ENCODE assay signal across 7 cellular contexts in the genomic region with DNA sequence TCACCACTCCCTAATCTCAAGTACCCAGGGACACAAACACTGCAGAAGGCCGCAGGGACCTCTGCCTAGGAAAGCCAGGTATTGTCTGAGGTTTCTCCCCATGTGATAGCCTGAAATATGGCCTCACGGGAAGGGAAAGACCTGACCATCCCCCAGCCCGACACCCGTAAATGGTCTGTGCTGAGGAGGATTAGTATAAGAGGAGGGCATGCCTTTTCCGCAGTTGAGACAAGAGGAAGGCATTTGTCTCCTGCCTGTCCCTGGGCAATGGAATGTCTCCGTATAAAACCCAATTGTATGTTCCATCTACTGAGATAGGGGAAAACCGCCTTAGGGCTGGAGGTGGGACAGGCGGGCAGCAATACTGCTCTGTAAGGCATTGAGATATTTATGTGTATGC.
DNase-seq lines count a peak whose midpoint lies in the region; TF ChIP-seq lines count a peak whose summit lies in the region.
"Not testable (repeated sequence)": the region's sequence is repeated elsewhere in the genome, so short reads cannot be mapped to it uniquely, and the experiment has no call there.

No MANE protein-coding gene starts in this region.

- H2BK5ac ChIP-seq in mesendoderm (ENCODE audit: low read length) = not testable (repeated sequence)

- not testable (repeated sequence) for H3K79me2 ChIP-seq in OCI-LY3 (ENCODE audit: low read length); mesendoderm (ENCODE audit: control insufficient read depth, insufficient read depth, low read length); neural progenitor cell (ENCODE audit: low read depth)

- DNase-seq in ELF-1 (ENCODE audit: low read depth, low spot score) (peak; percentile 39), endodermal cell (peak; percentile 67), cardiac muscle cell (ENCODE audit: low read depth in 1 of 2, low spot score in 1 of 2) (peak in 1 of 2 donors; percentile 24), mesendoderm (peak; percentile 89), neural progenitor cell (ENCODE audit: low spot score) (peak; percentile 33)
- not testable (repeated sequence) for DNase-seq in type B pancreatic cell (ENCODE audit: extremely low spot score, unreplicated experiment)

- not testable (repeated sequence) for H3K79me1 ChIP-seq in mesendoderm (ENCODE audit: low read length)

- 20 to 57% methylated on average over 1 to 8 of the region's 8 CpGs for WGBS in endodermal cell (ENCODE audit: insufficient coverage in 1 of 2, insufficient read length in 1 of 2), 2 experiments
- no CpG with 5 or more reads among the region's 8 CpGs for WGBS in mesendoderm (ENCODE audit: extremely low coverage, insufficient coverage, low lambda C conversion rate)

- not testable (repeated sequence) for H3K4me2 ChIP-seq in OCI-LY3 (ENCODE audit: low read length); mesendoderm (ENCODE audit: low read length)
- peak overlapping the region; percentile 42 for H3K4me2 ChIP-seq in neural progenitor cell

- H4K20me1 ChIP-seq in OCI-LY3 (ENCODE audit: insufficient read depth, low read length); neural progenitor cell (ENCODE audit: low read depth): not testable (repeated sequence)

- not testable (repeated sequence) for H3K56ac ChIP-seq in mesendoderm (ENCODE audit: low read length)

- not testable (repeated sequence) for H4K5ac ChIP-seq in mesendoderm (ENCODE audit: low read length)

- H3K4me1 ChIP-seq in OCI-LY3 (ENCODE audit: low read length) (peaks cover 52% of the 10 kb centered on the region), endodermal cell (ENCODE audit: control insufficient read depth, insufficient read depth, low read length) (peaks cover 20% of the 10 kb centered on the region), cardiac muscle cell (ENCODE audit: low read depth) (peaks cover 68% of the 10 kb centered on the region), mesendoderm (ENCODE audit: control insufficient read depth, low read depth, low read length) (peaks cover 10% of the 10 kb centered on the region), neural progenitor cell (peaks cover 26% of the 10 kb centered on the region)

- H3K27ac ChIP-seq in OCI-LY3 (ENCODE audit: low read length) (peak overlapping the region; percentile 94), cardiac muscle cell (peak overlapping the region; percentile 34)
- not testable (repeated sequence) for H3K27ac ChIP-seq in endodermal cell (ENCODE audit: low read depth, low read length); mesendoderm (ENCODE audit: low read depth, low read length); neural progenitor cell

- H3K27ac Mint-ChIP-seq in endodermal cell (peak overlapping the region; percentile 92), type B pancreatic cell (peak overlapping the region; percentile 7)
- H3K27ac Mint-ChIP-seq in neural progenitor cell = not testable (repeated sequence)

- H3K27me3 Mint-ChIP-seq in endodermal cell (ENCODE audit: insufficient read depth); neural progenitor cell (ENCODE audit: insufficient read depth, low read depth): not testable (repeated sequence)
- H3K27me3 Mint-ChIP-seq in type B pancreatic cell = peaks cover 18% of the 10 kb centered on the region

- H3K23ac ChIP-seq in mesendoderm (ENCODE audit: low read length) = not testable (repeated sequence)

- TF ChIP-seq CTCF in OCI-LY3 (IDR thresholded peaks at IDR 0.05; ENCODE audit: low read depth, low read length); endodermal cell (conservative IDR thresholded peaks at IDR 0.05); cardiac muscle cell (IDR thresholded peaks at IDR 0.05; ENCODE audit: low read depth, low read length); neural progenitor cell (IDR thresholded peaks at IDR 0.05); type B pancreatic cell (conservative IDR thresholded peaks at IDR 0.05): not testable (repeated sequence)

- H3K4me3 ChIP-seq in OCI-LY3 (ENCODE audit: low read length); endodermal cell (ENCODE audit: low read length); cardiac muscle cell; mesendoderm (ENCODE audit: low read length); neural progenitor cell: not testable (repeated sequence)

- not testable (repeated sequence) for H3K36me3 ChIP-seq in OCI-LY3 (replicated peaks; ENCODE audit: low read depth, low read length); endodermal cell (ENCODE audit: control insufficient read depth, insufficient read depth, low read length); cardiac muscle cell; mesendoderm (ENCODE audit: control insufficient read depth, insufficient read depth, low read length); neural progenitor cell

- H3K9me3 ChIP-seq in OCI-LY3 (ENCODE audit: insufficient read depth, low read length); endodermal cell (ENCODE audit: control insufficient read depth, low read length); cardiac muscle cell (ENCODE audit: low read depth); neural progenitor cell (ENCODE audit: low read depth): not testable (repeated sequence)

- H2AFZ ChIP-seq in OCI-LY3 (ENCODE audit: low read depth, low read length); neural progenitor cell (replicated peaks): not testable (repeated sequence)

- H2BK120ac ChIP-seq in mesendoderm (ENCODE audit: low read depth, low read length) = not testable (repeated sequence)

- not testable (repeated sequence) for H2AK5ac ChIP-seq in mesendoderm (ENCODE audit: low read length)

- H3K36me3 Mint-ChIP-seq in endodermal cell (ENCODE audit: low read depth); neural progenitor cell; type B pancreatic cell: not testable (repeated sequence)

- not testable (repeated sequence) for H4K8ac ChIP-seq in mesendoderm (ENCODE audit: low read depth, low read length)

- peaks cover 48% of the 10 kb centered on the region for H3K4me1 Mint-ChIP-seq in endodermal cell
- H3K4me1 Mint-ChIP-seq in neural progenitor cell = peaks cover 32% of the 10 kb centered on the region
- peaks cover 42% of the 10 kb centered on the region for H3K4me1 Mint-ChIP-seq in type B pancreatic cell (ENCODE audit: unreplicated experiment)

- not testable (repeated sequence) for H3K9me3 Mint-ChIP-seq in endodermal cell, neural progenitor cell, type B pancreatic cell

- not testable (repeated sequence) for H3K9ac ChIP-seq in OCI-LY3 (ENCODE audit: low read length); mesendoderm (ENCODE audit: low read length); neural progenitor cell
- H3K9ac ChIP-seq in endodermal cell (ENCODE audit: extremely low read depth, low read length, poor library complexity, severe bottlenecking) = peak overlapping the region; percentile 13

- H3K27me3 ChIP-seq in OCI-LY3 (ENCODE audit: low read depth, low read length); endodermal cell (ENCODE audit: control insufficient read depth, insufficient read depth, low read length, poor library complexity, severe bottlenecking); cardiac muscle cell; mesendoderm (ENCODE audit: insufficient read depth, low read length, poor library complexity); neural progenitor cell: not testable (repeated sequence)

- H3K18ac ChIP-seq in mesendoderm (ENCODE audit: low read length) = not testable (repeated sequence)

- H3F3A ChIP-seq in neural progenitor cell (ENCODE audit: low read depth) = not testable (repeated sequence)

- not testable (repeated sequence) for H3K4me3 Mint-ChIP-seq in endodermal cell, neural progenitor cell, type B pancreatic cell

- H2BK15ac ChIP-seq in mesendoderm (replicated peaks; ENCODE audit: low read depth) = not testable (repeated sequence)

- not testable (repeated sequence) for H3K4ac ChIP-seq in mesendoderm (ENCODE audit: low read depth, low read length)
